In genomic region chr2:130797493-130798435, GRCh38 we compare ENCODE assay signal across 8 cellular contexts. TPM values are rescaled to one million over a fixed set of nuclear protein-coding genes. Genes with fewer than 3 reads are reported as not detected.
DNase-seq lines count a peak whose midpoint lies in the region; ATAC-seq and TF ChIP-seq lines count a peak whose summit lies in the region.

No MANE protein-coding gene starts in this region.

- H3K36me3 Mint-ChIP-seq in T-helper 17 cell (ENCODE audit: low read depth) = no peaks in the 10 kb centered on the region

- peaks cover 3% of the 10 kb centered on the region for H3K4me1 Mint-ChIP-seq in T-helper 17 cell

- H3K27me3 ChIP-seq in hepatocyte = no peaks in the 10 kb centered on the region

- H3K9me3 ChIP-seq in T-helper 17 cell (ENCODE audit: control insufficient read depth, low read length, poor library complexity, severe bottlenecking) (no peaks in the 10 kb centered on the region), hepatocyte (ENCODE audit: low read depth) (no peaks in the 10 kb centered on the region)

- peak; percentile 28 for TF ChIP-seq POLR2A in GM15510 (IDR thresholded peaks at IDR 0.05; ENCODE audit: borderline replicate concordance, extremely low read depth, insufficient read length)

- peak overlapping the region; percentile 71 for H3K4me3 Mint-ChIP-seq in T-helper 17 cell

- 1% methylated on average over 83 of the region's 96 CpGs for WGBS in hepatocyte (ENCODE audit: low lambda C conversion rate, missing lambda C conversion rate)

- H3K27ac Mint-ChIP-seq in T-helper 17 cell = peak overlapping the region; percentile 24

- no peaks in the 10 kb centered on the region for H4K20me1 ChIP-seq in hepatocyte (ENCODE audit: insufficient read depth, poor library complexity, severe bottlenecking)

- H3K4me3 ChIP-seq in hepatocyte = peak overlapping the region; percentile 59

- peak; percentile 89 for TF ChIP-seq CTCF in hepatocyte (IDR thresholded peaks at IDR 0.05; ENCODE audit: poor library complexity)

- H2AFZ ChIP-seq in hepatocyte = peak overlapping the region; percentile 90

- H3K79me2 ChIP-seq in hepatocyte = no peaks in the 10 kb centered on the region

- H3K36me3 ChIP-seq in hepatocyte (replicated peaks; ENCODE audit: insufficient read depth, low read depth) = no peaks in the 10 kb centered on the region

- peaks cover 11% of the 10 kb centered on the region for H3K27me3 Mint-ChIP-seq in T-helper 17 cell

- H3K4me2 ChIP-seq in hepatocyte = peak overlapping the region; percentile 89

- H3K27ac ChIP-seq in hepatocyte = peak overlapping the region; percentile 92

- ATAC-seq in HG02759 (IDR thresholded peaks at IDR 0.05; ENCODE audit: unreplicated experiment) (peak; percentile 93), T-helper 17 cell (peak; percentile 91)

- peaks cover 6% of the 10 kb centered on the region for H3K4me1 ChIP-seq in hepatocyte (ENCODE audit: insufficient read depth)

- H3K9me2 ChIP-seq in hepatocyte (replicated peaks; ENCODE audit: insufficient read depth) = no peaks in the 10 kb centered on the region

- DNase-seq in NCI-H1105 treated with DMSO at 0.1 percent for 48 hours (lab: John Stamatoyannopoulos, UW) = peak; percentile 75
- DNase-seq in T-helper 17 cell = peak; percentile 84 to 94 (median 91)
- peak; percentile 32 to 95 (median 87) for DNase-seq in anterior cingulate cortex (lab: John Stamatoyannopoulos, UW)
- DNase-seq in hepatocyte (ENCODE audit: low spot score) = peak; percentile 96
- peak; percentile 97 for DNase-seq in retina
- DNase-seq in cortex of kidney (lab: John Stamatoyannopoulos, UW) = no peak

RNA-seq across cellular contexts. Expression of gene ARHGEF4, which starts 39.0 kb away (rescaled TPM):
- total RNA-seq in T-helper 17 cell (1 to 10 TPM in 1 of 2 donors, under 1 TPM in 1; 0.77 to 1.5 TPM), hepatocyte (15.8 and 17.8 TPM in 2 replicates)
- polyA plus RNA-seq in hepatocyte = 11.2 and 17.3 TPM in 2 replicates

RNA-seq across cellular contexts. Expression of gene AMER3, which starts 42.4 kb away (rescaled TPM):
- not detected for total RNA-seq in T-helper 17 cell
- total RNA-seq in hepatocyte = 1.00 and 1.4 TPM in 2 replicates
- polyA plus RNA-seq in hepatocyte = 0.05 and 0.50 TPM in 2 replicates
